1 cellular context compared by ENCODE assay signal in genomic region chr5:173327948-173328895, GRCh38.
TF ChIP-seq lines count a peak whose summit lies in the region.

A gene with protein sequence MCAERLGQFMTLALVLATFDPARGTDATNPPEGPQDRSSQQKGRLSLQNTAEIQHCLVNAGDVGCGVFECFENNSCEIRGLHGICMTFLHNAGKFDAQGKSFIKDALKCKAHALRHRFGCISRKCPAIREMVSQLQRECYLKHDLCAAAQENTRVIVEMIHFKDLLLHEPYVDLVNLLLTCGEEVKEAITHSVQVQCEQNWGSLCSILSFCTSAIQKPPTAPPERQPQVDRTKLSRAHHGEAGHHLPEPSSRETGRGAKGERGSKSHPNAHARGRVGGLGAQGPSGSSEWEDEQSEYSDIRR (minus strand): TSS chr5:173328414. CDS start chr5:173328193, 221 bp downstream.

TF ChIP-seq in HepG2, 621 proteins besides CTCF, POLR2A, EP300 and RAD21 (continued from another document and continues in another):
- TF ChIP-seq, protein P1, sequence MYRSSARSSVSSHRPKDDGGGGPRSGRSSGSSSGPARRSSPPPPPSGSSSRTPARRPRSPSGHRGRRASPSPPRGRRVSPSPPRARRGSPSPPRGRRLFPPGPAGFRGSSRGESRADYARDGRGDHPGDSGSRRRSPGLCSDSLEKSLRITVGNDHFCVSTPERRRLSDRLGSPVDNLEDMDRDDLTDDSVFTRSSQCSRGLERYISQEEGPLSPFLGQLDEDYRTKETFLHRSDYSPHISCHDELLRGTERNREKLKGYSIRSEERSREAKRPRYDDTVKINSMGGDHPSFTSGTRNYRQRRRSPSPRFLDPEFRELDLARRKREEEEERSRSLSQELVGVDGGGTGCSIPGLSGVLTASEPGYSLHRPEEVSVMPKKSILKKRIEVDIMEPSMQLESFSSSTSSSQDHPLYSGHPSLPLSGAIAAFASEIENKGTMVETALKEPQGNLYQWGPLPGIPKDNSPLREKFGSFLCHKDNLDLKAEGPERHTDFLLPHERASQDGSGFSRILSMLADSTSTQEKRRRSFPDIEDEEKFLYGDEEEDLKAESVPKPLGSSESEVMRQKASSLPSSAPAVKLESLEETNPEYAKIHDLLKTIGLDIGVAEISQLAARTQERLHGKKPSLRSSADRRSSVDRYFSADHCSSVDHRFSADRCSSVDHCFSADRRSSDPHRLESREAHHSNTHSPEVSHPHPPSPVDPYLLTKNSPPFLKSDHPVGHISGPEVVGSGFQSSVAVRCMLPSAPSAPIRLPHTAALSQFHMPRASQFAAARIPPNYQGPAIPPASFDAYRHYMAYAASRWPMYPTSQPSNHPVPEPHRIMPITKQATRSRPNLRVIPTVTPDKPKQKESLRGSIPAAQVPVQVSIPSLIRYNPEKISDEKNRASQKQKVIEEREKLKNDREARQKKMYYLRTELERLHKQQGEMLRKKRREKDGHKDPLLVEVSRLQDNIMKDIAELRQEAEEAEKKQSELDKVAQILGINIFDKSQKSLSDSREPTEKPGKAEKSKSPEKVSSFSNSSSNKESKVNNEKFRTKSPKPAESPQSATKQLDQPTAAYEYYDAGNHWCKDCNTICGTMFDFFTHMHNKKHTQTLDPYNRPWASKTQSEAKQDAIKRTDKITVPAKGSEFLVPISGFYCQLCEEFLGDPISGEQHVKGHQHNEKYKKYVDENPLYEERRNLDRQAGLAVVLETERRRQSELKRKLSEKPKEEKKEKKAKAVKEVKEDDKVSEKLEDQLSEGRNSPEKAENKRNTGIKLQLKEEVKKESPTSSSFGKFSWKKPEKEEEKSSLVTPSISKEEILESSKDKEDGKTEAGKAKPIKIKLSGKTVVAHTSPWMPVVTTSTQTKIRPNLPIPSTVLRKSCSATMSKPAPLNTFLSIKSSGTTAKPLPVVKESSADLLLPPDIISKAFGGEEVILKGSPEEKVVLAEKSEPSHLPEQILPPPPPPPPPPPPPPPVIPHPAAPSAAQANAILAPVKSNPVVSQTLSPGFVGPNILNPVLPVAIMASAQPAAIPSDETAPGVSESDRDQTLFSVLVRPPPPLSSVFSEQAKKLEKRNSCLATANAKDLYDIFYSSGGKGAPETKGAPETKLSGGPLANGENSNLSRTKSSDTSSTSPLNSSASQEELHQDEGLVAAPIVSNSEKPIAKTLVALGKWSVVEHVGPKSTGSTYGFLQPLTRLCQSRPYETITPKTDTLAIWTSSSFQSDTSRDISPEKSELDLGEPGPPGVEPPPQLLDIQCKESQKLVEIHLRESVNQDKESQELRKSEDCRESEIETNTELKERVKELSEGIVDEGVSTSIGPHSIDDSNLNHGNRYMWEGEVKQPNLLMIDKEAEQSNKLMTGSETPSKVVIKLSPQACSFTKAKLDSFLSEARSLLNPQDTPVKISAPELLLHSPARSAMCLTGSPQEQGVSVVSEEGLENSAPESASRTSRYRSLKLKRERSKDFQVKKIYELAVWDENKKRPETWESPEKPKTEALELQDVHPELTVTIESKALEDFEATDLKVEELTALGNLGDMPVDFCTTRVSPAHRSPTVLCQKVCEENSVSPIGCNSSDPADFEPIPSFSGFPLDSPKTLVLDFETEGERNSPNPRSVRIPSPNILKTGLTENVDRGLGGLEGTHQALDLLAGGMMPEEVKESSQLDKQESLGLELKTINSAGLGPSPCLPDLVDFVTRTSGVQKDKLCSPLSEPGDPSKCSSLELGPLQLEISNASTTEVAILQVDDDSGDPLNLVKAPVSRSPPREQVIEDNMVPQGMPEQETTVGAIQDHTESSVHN (CRISPR knock-in tag; IDR thresholded peaks at IDR 0.05), result no peak
- TF ChIP-seq U2AF2 (IDR thresholded peaks at IDR 0.05; ENCODE audit: low read depth, low read length) (no peak), KDM1A (CRISPR knock-in tag; IDR thresholded peaks at IDR 0.05) (no peak), PRDM10 (CRISPR knock-in tag; IDR thresholded peaks at IDR 0.05; ENCODE audit: low read depth) (no peak), ZNF766 (CRISPR knock-in tag; IDR thresholded peaks at IDR 0.05; ENCODE audit: borderline replicate concordance) (peak; percentile 45; the same call in 1 of the 2 replicates), RFX3 (CRISPR knock-in tag; IDR thresholded peaks at IDR 0.05) (no peak), IRF9 (CRISPR knock-in tag; IDR thresholded peaks at IDR 0.05; ENCODE audit: borderline replicate concordance) (peak; percentile 47; the same call in 1 of the 2 replicates), ZNF737 (CRISPR knock-in tag; IDR thresholded peaks at IDR 0.05; ENCODE audit: borderline replicate concordance) (0 out of 2 replicates have a peak, but pooled peaks have one; percentile 44), ZBTB43 (CRISPR knock-in tag; conservative IDR thresholded peaks at IDR 0.05) (peak; percentile 74), FOXK2 (IDR thresholded peaks at IDR 0.05) (peak; percentile 90), ZFY (CRISPR knock-in tag; IDR thresholded peaks at IDR 0.05) (peak; percentile 62), YEATS2 (CRISPR knock-in tag; IDR thresholded peaks at IDR 0.05; ENCODE audit: borderline replicate concordance) (peak; percentile 74), ZNF709 (CRISPR knock-in tag; IDR thresholded peaks at IDR 0.05) (no peak; the same call in 1 of the 2 replicates), SAFB2 (CRISPR knock-in tag; IDR thresholded peaks at IDR 0.05; ENCODE audit: borderline replicate concordance, low read depth) (peak; percentile 93), ZFP36 (IDR thresholded peaks at IDR 0.05; ENCODE audit: borderline replicate concordance, low read depth, low read length, partially characterized antibody) (no peak), FOSL1 (CRISPR knock-in tag; IDR thresholded peaks at IDR 0.05; ENCODE audit: borderline replicate concordance) (peak; percentile 24; the same call in 1 of the 2 replicates)
- TF ChIP-seq, protein P2, sequence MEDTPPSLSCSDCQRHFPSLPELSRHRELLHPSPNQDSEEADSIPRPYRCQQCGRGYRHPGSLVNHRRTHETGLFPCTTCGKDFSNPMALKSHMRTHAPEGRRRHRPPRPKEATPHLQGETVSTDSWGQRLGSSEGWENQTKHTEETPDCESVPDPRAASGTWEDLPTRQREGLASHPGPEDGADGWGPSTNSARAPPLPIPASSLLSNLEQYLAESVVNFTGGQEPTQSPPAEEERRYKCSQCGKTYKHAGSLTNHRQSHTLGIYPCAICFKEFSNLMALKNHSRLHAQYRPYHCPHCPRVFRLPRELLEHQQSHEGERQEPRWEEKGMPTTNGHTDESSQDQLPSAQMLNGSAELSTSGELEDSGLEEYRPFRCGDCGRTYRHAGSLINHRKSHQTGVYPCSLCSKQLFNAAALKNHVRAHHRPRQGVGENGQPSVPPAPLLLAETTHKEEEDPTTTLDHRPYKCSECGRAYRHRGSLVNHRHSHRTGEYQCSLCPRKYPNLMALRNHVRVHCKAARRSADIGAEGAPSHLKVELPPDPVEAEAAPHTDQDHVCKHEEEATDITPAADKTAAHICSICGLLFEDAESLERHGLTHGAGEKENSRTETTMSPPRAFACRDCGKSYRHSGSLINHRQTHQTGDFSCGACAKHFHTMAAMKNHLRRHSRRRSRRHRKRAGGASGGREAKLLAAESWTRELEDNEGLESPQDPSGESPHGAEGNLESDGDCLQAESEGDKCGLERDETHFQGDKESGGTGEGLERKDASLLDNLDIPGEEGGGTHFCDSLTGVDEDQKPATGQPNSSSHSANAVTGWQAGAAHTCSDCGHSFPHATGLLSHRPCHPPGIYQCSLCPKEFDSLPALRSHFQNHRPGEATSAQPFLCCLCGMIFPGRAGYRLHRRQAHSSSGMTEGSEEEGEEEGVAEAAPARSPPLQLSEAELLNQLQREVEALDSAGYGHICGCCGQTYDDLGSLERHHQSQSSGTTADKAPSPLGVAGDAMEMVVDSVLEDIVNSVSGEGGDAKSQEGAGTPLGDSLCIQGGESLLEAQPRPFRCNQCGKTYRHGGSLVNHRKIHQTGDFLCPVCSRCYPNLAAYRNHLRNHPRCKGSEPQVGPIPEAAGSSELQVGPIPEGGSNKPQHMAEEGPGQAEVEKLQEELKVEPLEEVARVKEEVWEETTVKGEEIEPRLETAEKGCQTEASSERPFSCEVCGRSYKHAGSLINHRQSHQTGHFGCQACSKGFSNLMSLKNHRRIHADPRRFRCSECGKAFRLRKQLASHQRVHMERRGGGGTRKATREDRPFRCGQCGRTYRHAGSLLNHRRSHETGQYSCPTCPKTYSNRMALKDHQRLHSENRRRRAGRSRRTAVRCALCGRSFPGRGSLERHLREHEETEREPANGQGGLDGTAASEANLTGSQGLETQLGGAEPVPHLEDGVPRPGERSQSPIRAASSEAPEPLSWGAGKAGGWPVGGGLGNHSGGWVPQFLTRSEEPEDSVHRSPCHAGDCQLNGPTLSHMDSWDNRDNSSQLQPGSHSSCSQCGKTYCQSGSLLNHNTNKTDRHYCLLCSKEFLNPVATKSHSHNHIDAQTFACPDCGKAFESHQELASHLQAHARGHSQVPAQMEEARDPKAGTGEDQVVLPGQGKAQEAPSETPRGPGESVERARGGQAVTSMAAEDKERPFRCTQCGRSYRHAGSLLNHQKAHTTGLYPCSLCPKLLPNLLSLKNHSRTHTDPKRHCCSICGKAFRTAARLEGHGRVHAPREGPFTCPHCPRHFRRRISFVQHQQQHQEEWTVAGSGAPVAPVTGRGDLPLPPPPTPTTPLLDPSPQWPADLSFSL (CRISPR knock-in tag; IDR thresholded peaks at IDR 0.05), result no peak
- TF ChIP-seq, protein P3, sequence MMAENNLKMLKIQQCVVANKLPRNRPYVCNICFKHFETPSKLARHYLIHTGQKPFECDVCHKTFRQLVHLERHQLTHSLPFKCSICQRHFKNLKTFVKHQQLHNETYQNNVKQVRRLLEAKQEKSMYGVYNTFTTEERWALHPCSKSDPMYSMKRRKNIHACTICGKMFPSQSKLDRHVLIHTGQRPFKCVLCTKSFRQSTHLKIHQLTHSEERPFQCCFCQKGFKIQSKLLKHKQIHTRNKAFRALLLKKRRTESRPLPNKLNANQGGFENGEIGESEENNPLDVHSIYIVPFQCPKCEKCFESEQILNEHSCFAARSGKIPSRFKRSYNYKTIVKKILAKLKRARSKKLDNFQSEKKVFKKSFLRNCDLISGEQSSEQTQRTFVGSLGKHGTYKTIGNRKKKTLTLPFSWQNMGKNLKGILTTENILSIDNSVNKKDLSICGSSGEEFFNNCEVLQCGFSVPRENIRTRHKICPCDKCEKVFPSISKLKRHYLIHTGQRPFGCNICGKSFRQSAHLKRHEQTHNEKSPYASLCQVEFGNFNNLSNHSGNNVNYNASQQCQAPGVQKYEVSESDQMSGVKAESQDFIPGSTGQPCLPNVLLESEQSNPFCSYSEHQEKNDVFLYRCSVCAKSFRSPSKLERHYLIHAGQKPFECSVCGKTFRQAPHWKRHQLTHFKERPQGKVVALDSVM (CRISPR knock-in tag; IDR thresholded peaks at IDR 0.05), result 0 out of 2 replicates have a peak, but pooled peaks have one; percentile 9
